ENCODE assay signal across 8 cellular contexts in genomic region chr7:110442386-110442837, GRCh38.
A peak's percentile ranks its signal among the peaks of the same experiment; 100 is the strongest.
DNase-seq lines count a peak whose midpoint lies in the region; TF ChIP-seq lines count a peak whose summit lies in the region.

No MANE protein-coding gene starts in this region.

- H4K20me1 ChIP-seq in Karpas-422 (ENCODE audit: insufficient read depth, low read depth, low read length), result no peaks in the 10 kb centered on the region

- H3K79me2 ChIP-seq in Karpas-422 (ENCODE audit: low read length), result no peaks in the 10 kb centered on the region

- no peaks in the 10 kb centered on the region for H3K9me3 ChIP-seq in Karpas-422 (ENCODE audit: low read length)

- H3K4me3 ChIP-seq in Karpas-422 (ENCODE audit: low read length), result no peak overlapping the region

- no peaks in the 10 kb centered on the region for H3K36me3 ChIP-seq in Karpas-422 (ENCODE audit: insufficient read depth, low read length)

- H3K9ac ChIP-seq in Karpas-422 (ENCODE audit: low read length), result no peak overlapping the region

- H3K4me1 ChIP-seq in Karpas-422 (ENCODE audit: low read length), result no peaks in the 10 kb centered on the region

- H2AFZ ChIP-seq in Karpas-422 (ENCODE audit: low read length), result no peak overlapping the region

- H3K27ac ChIP-seq in Karpas-422 (ENCODE audit: low read length), result no peak overlapping the region

- DNase-seq in EH (ENCODE audit: low read depth) (peak; percentile 64), GM20000 (ENCODE audit: low spot score) (peak; percentile 22), Karpas-422 (peak; percentile 59), SW480 (ENCODE audit: low spot score) (peak; percentile 68), iPS DF 19.7 (ENCODE audit: low read depth, low spot score) (peak; percentile 57), DMS79 treated with DMSO at 0.1 percent for 48 hours (lab: John Stamatoyannopoulos, UW) (no peak)
- no peak for DNase-seq in central memory CD4-positive, alpha-beta T cell
- no peak for DNase-seq in stimulated activated naive CD4-positive, alpha-beta T cell (lab: John Stamatoyannopoulos, UW)

- no peaks in the 10 kb centered on the region for H3K27me3 ChIP-seq in Karpas-422 (ENCODE audit: low read length)

- H3K9me2 ChIP-seq in Karpas-422 (replicated peaks; ENCODE audit: insufficient read depth, low read length), result no peaks in the 10 kb centered on the region

- TF ChIP-seq CTCF in GM20000 (IDR thresholded peaks at IDR 0.05; ENCODE audit: extremely low read depth, missing control alignments), result no peak

- H3K4me2 ChIP-seq in Karpas-422 (ENCODE audit: low read depth, low read length, poor library complexity, severe bottlenecking), result no peak overlapping the region

Comparison
In these comparisons a context has a peak if more than half of its experiments do, and no peak if none do; other contexts are left out.
1. DNase-seq: peak in EH (single experiment), GM20000 (single experiment), Karpas-422 (single experiment), SW480 (single experiment) and iPS DF 19.7 (single experiment); none in central memory CD4-positive, alpha-beta T cell (single experiment), DMS79 treated with DMSO at 0.1 percent for 48 hours (single experiment) and stimulated activated naive CD4-positive, alpha-beta T cell (0 of 6).